Comparison of ENCODE assay signal across 27 cellular contexts in genomic region chr3:154668835-154669234, GRCh38.
"Had no signal": no experiment of that assay in that cellular context is flagged by ENCODE, and none has a peak within 500 bp of the region (broad histone marks: within the 10 kb centered on the region; RNA-seq: fewer than 3 reads in every experiment).

No MANE protein-coding gene starts in this region.

- H3K27me3 Mint-ChIP-seq: progenitor cell of endocrine pancreas; stimulated activated naive B cell treated with anti-CD40 and anti-IgM and Interleukin-4, amounts not matched to agents 10 μg/mL and 1 μg/mL and 100 μg/mL, for 72 hours had no signal

- H3K9me3 ChIP-seq: lower lobe of right lung, neutrophil, right atrium auricular region, right lobe of liver, stomach, testis, thyroid gland, transverse colon, upper lobe of left lung, vagina had no signal

- H3K27me3 ChIP-seq: neutrophil, right atrium auricular region, right lobe of liver, stomach, testis, thyroid gland, transverse colon, upper lobe of left lung, vagina had no signal

- H3K4me2 ChIP-seq: smooth muscle cell had no signal

- H3K27ac Mint-ChIP-seq: naive thymus-derived CD8-positive, alpha-beta T cell; progenitor cell of endocrine pancreas; stimulated activated naive B cell treated with anti-CD40 and anti-IgM and Interleukin-4, amounts not matched to agents 10 μg/mL and 1 μg/mL and 100 μg/mL, for 72 hours had no signal

- DNase-seq: hippocampal formation; kidney glomerular epithelial cell; left cardiac atrium; left ventricle myocardium superior; lower lobe of right lung; mammary epithelial cell; mesenchymal stem cell; naive thymus-derived CD8-positive, alpha-beta T cell; occipital lobe; right lobe of liver; stimulated activated CD4-positive, alpha-beta T cell treated with anti-CD3 and anti-CD28 coated beads, Interleukin-1b, Interleukin-23, amount 100 ng/mL, for 48 hours; stimulated activated CD4-positive, alpha-beta T cell treated with anti-CD3 and anti-CD28 coated beads, Interleukin-4, amount 100 ng/mL, for 1 hour; stimulated activated naive B cell treated with anti-CD40 and anti-IgM and Interleukin-4, amounts not matched to agents 10 μg/mL and 1 μg/mL and 100 μg/mL, for 72 hours; stimulated activated naive CD8-positive, alpha-beta T cell treated with anti-CD3 and anti-CD28 coated beads, Interleukin-15, Interleukin-2, amounts not matched to agents 100 U/mL and 50 U/mL, for 24 hours; stomach; testis; thyroid gland; transverse colon; upper lobe of left lung had no signal

- H3K4me1 Mint-ChIP-seq: naive thymus-derived CD8-positive, alpha-beta T cell; neural crest cell; stimulated activated naive B cell treated with anti-CD40 and anti-IgM and Interleukin-4, amounts not matched to agents 10 μg/mL and 1 μg/mL and 100 μg/mL, for 72 hours had no signal

- ATAC-seq: left cardiac atrium; left lobe of liver; left ventricle myocardium superior; lower lobe of right lung; naive thymus-derived CD8-positive, alpha-beta T cell; right lobe of liver; stimulated activated naive B cell treated with anti-CD40 and anti-IgM and Interleukin-4, amounts not matched to agents 10 μg/mL and 1 μg/mL and 100 μg/mL, for 72 hours; stimulated activated naive CD8-positive, alpha-beta T cell treated with anti-CD3 and anti-CD28 coated beads, Interleukin-15, Interleukin-2, amounts not matched to agents 100 U/mL and 50 U/mL, for 24 hours had no signal

- H3K36me3 ChIP-seq: lower lobe of right lung, neutrophil, right atrium auricular region, right lobe of liver, stomach, thyroid gland, transverse colon, upper lobe of left lung, vagina had no signal

- H3K4me3 Mint-ChIP-seq: naive thymus-derived CD8-positive, alpha-beta T cell; nephron; neural crest cell; stimulated activated naive B cell treated with anti-CD40 and anti-IgM and Interleukin-4, amounts not matched to agents 10 μg/mL and 1 μg/mL and 100 μg/mL, for 72 hours had no signal

- H3K27ac ChIP-seq: lower lobe of right lung, neutrophil, right atrium auricular region, right lobe of liver, stomach, testis, thyroid gland, transverse colon, upper lobe of left lung, vagina had no signal

- H3K4me1 ChIP-seq: lower lobe of right lung, right atrium auricular region, right lobe of liver, stomach, testis, thyroid gland, transverse colon, upper lobe of left lung, vagina had no signal

- H3K4me3 ChIP-seq: lower lobe of right lung, right atrium auricular region, right lobe of liver, smooth muscle cell, stomach, testis, thyroid gland, transverse colon, upper lobe of left lung, vagina had no signal

- H3K36me3 Mint-ChIP-seq: naive thymus-derived CD8-positive, alpha-beta T cell; stimulated activated naive B cell treated with anti-CD40 and anti-IgM and Interleukin-4, amounts not matched to agents 10 μg/mL and 1 μg/mL and 100 μg/mL, for 72 hours had no signal

- H3K9me3 Mint-ChIP-seq: nephron, neural crest cell had no signal
